ENCODE assay signal across 23 cellular contexts in genomic region chr19:34337747-34338146, GRCh38. TPM values are rescaled to one million over a fixed set of nuclear protein-coding genes. Genes with fewer than 3 reads are reported as not detected.
DNase-seq lines count a peak whose midpoint lies in the region; ATAC-seq, FAIRE-seq and TF ChIP-seq lines count a peak whose summit lies in the region.
"Had no signal": no experiment of that assay in that cellular context is flagged by ENCODE, and none has a peak within 500 bp of the region (broad histone marks: within the 10 kb centered on the region; RNA-seq: fewer than 3 reads in every experiment).

No MANE protein-coding gene starts in this region.

- H3K9me3 ChIP-seq in heart right ventricle (no peaks in the 10 kb centered on the region), pancreas (no peaks in the 10 kb centered on the region)
- H3K9me3 ChIP-seq: Caco-2, sigmoid colon, suprapubic skin had no signal

- H3K4me1 ChIP-seq in heart right ventricle, result peaks cover 0 to 37% (median 23%) of the 10 kb centered on the region in 9 donors
- peaks cover 15 to 24% (median 20%) of the 10 kb centered on the region in 3 donors for H3K4me1 ChIP-seq in pancreas
- H3K4me1 ChIP-seq: sigmoid colon had no signal

- FAIRE-seq in pancreas (lab: Jason Lieb, UNC), result no peak
- FAIRE-seq: bronchial epithelial cell had no signal

- H3K4me3 ChIP-seq in heart right ventricle (no peak overlapping the region), pancreas (no peak overlapping the region)
- H3K4me3 ChIP-seq: sigmoid colon, suprapubic skin had no signal

- ATAC-seq in heart right ventricle (peak in 5 of 8 donors; percentile 30 to 81 (median 58)), pancreas (peak; percentile 89 to 95 (median 92))
- ATAC-seq: stimulated activated naive B cell treated with anti-CD40 and anti-IgM and Interleukin-4, amounts not matched to agents 10 μg/mL and 1 μg/mL and 100 μg/mL, for 72 hours had no signal

- H3K27ac ChIP-seq in VCaP, result peak overlapping the region; percentile 39; the same call in 1 of the 2 replicates
- peak overlapping the region in 2 of 10 donors; percentile 0 to 38 for H3K27ac ChIP-seq in heart right ventricle
- peak overlapping the region; percentile 24 to 77 (median 58) for H3K27ac ChIP-seq in pancreas
- H3K27ac ChIP-seq: sigmoid colon, suprapubic skin had no signal

- intact Hi-C loops in heart right ventricle (cut with DNase I) (loop anchor here in 7 of 10 donors (5.0 to 10.0 kb wide), 6 partner anchors 63 to 93 kb away; partner anchors contain the start of gene GARRE1 (in 2 of the 7)), pancreas (cut with DNase I) (no loop called here)

- DNase-seq in NCI-H1694 treated with DMSO at 0.1 percent for 48 hours (lab: John Stamatoyannopoulos, UW) (peak; percentile 45), heart right ventricle (no peak), pancreas (peak in 4 of 6 donors; percentile 78 to 82 (median 78)), NCI-H2029 treated with DMSO at 0.1 percent for 48 hours (lab: John Stamatoyannopoulos, UW) (no peak), SHP77 treated with DMSO at 0.1 percent for 48 hours (lab: John Stamatoyannopoulos, UW) (no peak), NCI-H2107 (lab: John Stamatoyannopoulos, UW) (no peak)
- no peak for DNase-seq in activated CD4-positive, alpha-beta T cell treated with anti-CD3 and anti-CD28 coated beads for 1 hour
- DNase-seq: activated CD4-positive, alpha-beta T cell treated with anti-CD3 and anti-CD28 coated beads, Interleukin-2, amount 10 ng/mL, durations not matched to agents 7 days and 5 days; activated naive CD4-positive, alpha-beta T cell treated with anti-CD3 and anti-CD28 coated beads, Interleukin-2, amount 50 U/mL, for 16 hours; Caco-2; dermis blood vessel endothelial cell; DMS79 treated with DMSO at 0.1 percent for 48 hours; HCEC 1CT; islet precursor cell; mammary epithelial cell; NCI-H1092 treated with DMSO at 0.1 percent for 48 hours; NCI-H2081; sigmoid colon; stimulated activated CD4-positive, alpha-beta T cell treated with anti-CD3 and anti-CD28 coated beads, Interleukin-4, amount 100 ng/mL, for 4 hours; stimulated activated naive B cell treated with anti-CD40 and anti-IgM and Interleukin-4, amounts not matched to agents 10 μg/mL and 1 μg/mL and 100 μg/mL, for 72 hours had no signal

- H3K27me3 ChIP-seq in heart right ventricle (no peaks in the 10 kb centered on the region), pancreas (no peaks in the 10 kb centered on the region)
- H3K27me3 ChIP-seq: sigmoid colon, suprapubic skin had no signal

- WGBS in heart right ventricle, 2 donors, result 58 to 63% methylated on average over 2 of the region's 2 CpGs
- WGBS in pancreas, 2 donors, result 11 to 16% methylated on average over 2 of the region's 2 CpGs

- TF ChIP-seq CTCF in VCaP (conservative IDR thresholded peaks at IDR 0.05), result no peak
- TF ChIP-seq CTCF in heart right ventricle (IDR thresholded peaks at IDR 0.05), result no peak
- TF ChIP-seq CTCF in pancreas (IDR thresholded peaks at IDR 0.05), result no peak

- H3K36me3 ChIP-seq in heart right ventricle (peaks cover 5 to 93% (median 50%) of the 10 kb centered on the region in 9 donors), pancreas (peaks cover 0 to 52% (median 19%) of the 10 kb centered on the region in 3 donors)

RNA-seq across cellular contexts. Expression of gene GPI, which starts 27.2 kb away (rescaled TPM):
- 100 to 1,000 TPM; 517 to 711 (median 563) TPM for total RNA-seq in heart right ventricle
- polyA plus RNA-seq in heart right ventricle, result 100 to 1,000 TPM; 178 to 205 TPM
- total RNA-seq in pancreas, result 100 to 1,000 TPM in 2 of 6 donors, 10 to 100 TPM in 4; 50.5 to 119 (median 70.9) TPM
- polyA plus RNA-seq in pancreas, result 10 to 100 TPM; 51.1 to 73.0 TPM

Comparison
In these comparisons a context has a peak if more than half of its experiments do, and no peak if none do; other contexts are left out.
1. DNase-seq: peak in NCI-H1694 treated with DMSO at 0.1 percent for 48 hours (single experiment) and pancreas (4 of 6); none in heart right ventricle (0 of 2), activated CD4-positive, alpha-beta T cell treated with anti-CD3 and anti-CD28 coated beads for 1 hour (single experiment), NCI-H2029 treated with DMSO at 0.1 percent for 48 hours (single experiment), SHP77 treated with DMSO at 0.1 percent for 48 hours (single experiment) and NCI-H2107 (single experiment).
2. RNA of gene GPI, which starts 27.2 kb away (total RNA-seq): 517 to 711 TPM in heart right ventricle; 50.5 to 119 TPM in pancreas; every median in the first group is over 4 times any median in the second.
3. intact Hi-C loops: an anchor here in heart right ventricle (5.0 to 10.0 kb wide); none called in pancreas.